Comparison of ENCODE assay signal across 24 cellular contexts in genomic region chrX:131063613-131064012, GRCh38. TPM values are rescaled to one million over a fixed set of nuclear protein-coding genes. Genes with fewer than 3 reads are reported as not detected.
DNase-seq lines count a peak whose midpoint lies in the region; ATAC-seq and TF ChIP-seq lines count a peak whose summit lies in the region.
"Had no signal": no experiment of that assay in that cellular context is flagged by ENCODE, and none has a peak within 500 bp of the region (broad histone marks: within the 10 kb centered on the region; RNA-seq: fewer than 3 reads in every experiment).

No MANE protein-coding gene starts in this region.

- no peaks in the 10 kb centered on the region for H3K9me3 ChIP-seq in BE2C
- no peaks in the 10 kb centered on the region for H3K9me3 ChIP-seq in OCI-LY3 (ENCODE audit: insufficient read depth, low read length)
- H3K9me3 ChIP-seq: stomach had no signal

- no peaks in the 10 kb centered on the region for H3K36me3 ChIP-seq in BE2C
- no peaks in the 10 kb centered on the region for H3K36me3 ChIP-seq in GM23338 (ENCODE audit: insufficient read depth)
- H3K36me3 ChIP-seq in OCI-LY3 (replicated peaks; ENCODE audit: low read depth, low read length) = no peaks in the 10 kb centered on the region
- H3K36me3 ChIP-seq: stomach had no signal

- H3K9me2 ChIP-seq in GM23338 (ENCODE audit: insufficient read depth) = no peaks in the 10 kb centered on the region

- H3K4me3 Mint-ChIP-seq in GM23338 (no peak overlapping the region), glutamatergic neuron (ENCODE audit: unreplicated experiment) (no peak overlapping the region), mesothelial cell of epicardium (no peak overlapping the region)
- H3K4me3 Mint-ChIP-seq: activated naive CD8-positive, alpha-beta T cell treated with anti-CD3 and anti-CD28 coated beads, Interleukin-2, amount 50 U/mL, for 24 hours; activated T-helper 17 cell treated with anti-CD3 and anti-CD28 coated beads, Interleukin-2, amount 50 U/mL, for 72 hours; CD8-positive, alpha-beta memory T cell; memory B cell; natural killer cell treated with Interleukin-12 subunit alpha and Interleukin-12 subunit beta and Interleukin-15 and Interleukin-18, amount 100 ng/mL, for 72 hours had no signal

- H3K4me1 Mint-ChIP-seq in GM23338 (peaks cover 23% of the 10 kb centered on the region), glutamatergic neuron (ENCODE audit: low read depth, unreplicated experiment) (no peaks in the 10 kb centered on the region), mesothelial cell of epicardium (peaks cover under 1% of the 10 kb centered on the region)
- H3K4me1 Mint-ChIP-seq: activated naive CD8-positive, alpha-beta T cell treated with anti-CD3 and anti-CD28 coated beads, Interleukin-2, amount 50 U/mL, for 24 hours; activated T-helper 17 cell treated with anti-CD3 and anti-CD28 coated beads, Interleukin-2, amount 50 U/mL, for 72 hours; CD8-positive, alpha-beta memory T cell; memory B cell had no signal

- ATAC-seq in GM23338 = no peak
- ATAC-seq in HG02759 (IDR thresholded peaks at IDR 0.05; ENCODE audit: unreplicated experiment) = no peak
- ATAC-seq: activated CD4-positive, CD25-positive, alpha-beta regulatory T cell treated with anti-CD3 and anti-CD28 coated beads, Interleukin-2, amount 50 U/mL, for 24 hours; activated naive CD8-positive, alpha-beta T cell treated with anti-CD3 and anti-CD28 coated beads, Interleukin-2, amount 50 U/mL, for 24 hours; activated T-helper 17 cell treated with anti-CD3 and anti-CD28 coated beads, Interleukin-2, amount 50 U/mL, for 72 hours; natural killer cell treated with Interleukin-12 subunit alpha and Interleukin-12 subunit beta and Interleukin-15 and Interleukin-18, amount 100 ng/mL, for 72 hours had no signal

- H3K79me2 ChIP-seq in GM23338 (replicated peaks; ENCODE audit: insufficient read depth) (no peaks in the 10 kb centered on the region), OCI-LY3 (ENCODE audit: low read length) (no peaks in the 10 kb centered on the region)

- H3K9ac ChIP-seq in OCI-LY3 (ENCODE audit: low read length) = no peak overlapping the region

- no peaks in the 10 kb centered on the region for H3K4me1 ChIP-seq in BE2C
- peaks cover 7% of the 10 kb centered on the region; the same call in 1 of the 2 replicates for H3K4me1 ChIP-seq in GM23338 (ENCODE audit: insufficient read depth)
- H3K4me1 ChIP-seq in OCI-LY3 (ENCODE audit: low read length) = no peaks in the 10 kb centered on the region

- H3K27ac Mint-ChIP-seq in GM23338 = no peak overlapping the region
- no peak overlapping the region for H3K27ac Mint-ChIP-seq in glutamatergic neuron (ENCODE audit: unreplicated experiment)
- H3K27ac Mint-ChIP-seq in mesothelial cell of epicardium = no peak overlapping the region
- H3K27ac Mint-ChIP-seq: activated naive CD8-positive, alpha-beta T cell treated with anti-CD3 and anti-CD28 coated beads, Interleukin-2, amount 50 U/mL, for 24 hours; activated T-helper 17 cell treated with anti-CD3 and anti-CD28 coated beads, Interleukin-2, amount 50 U/mL, for 72 hours; CD8-positive, alpha-beta memory T cell; memory B cell; natural killer cell treated with Interleukin-12 subunit alpha and Interleukin-12 subunit beta and Interleukin-15 and Interleukin-18, amount 100 ng/mL, for 72 hours had no signal

- H3K27ac ChIP-seq in GM23338 (ENCODE audit: low read depth) = no peak overlapping the region
- H3K27ac ChIP-seq in OCI-LY3 (ENCODE audit: low read length) = no peak overlapping the region
- H3K27ac ChIP-seq: stomach had no signal

- TF ChIP-seq CTCF in BE2C (IDR thresholded peaks at IDR 0.05; ENCODE audit: low read depth, low read length) = peak; percentile 54
- peak; percentile 55 to 64 for TF ChIP-seq CTCF in GM23338 (conservative IDR thresholded peaks at IDR 0.05; ENCODE audit: low read depth in 2 of 2)
- peak; percentile 43 for TF ChIP-seq CTCF in OCI-LY3 (IDR thresholded peaks at IDR 0.05; ENCODE audit: low read depth, low read length)
- peak; percentile 38 for TF ChIP-seq CTCF in glutamatergic neuron (IDR thresholded peaks at IDR 0.05; ENCODE audit: partially characterized antibody, unreplicated experiment)
- no peak for TF ChIP-seq CTCF in mesothelial cell of epicardium (IDR thresholded peaks at IDR 0.05; ENCODE audit: unreplicated experiment)

- no peaks in the 10 kb centered on the region for H3K9me3 Mint-ChIP-seq in GM23338
- H3K9me3 Mint-ChIP-seq in glutamatergic neuron (ENCODE audit: unreplicated experiment) = no peaks in the 10 kb centered on the region
- H3K9me3 Mint-ChIP-seq in mesothelial cell of epicardium = no peaks in the 10 kb centered on the region
- H3K9me3 Mint-ChIP-seq: activated naive CD8-positive, alpha-beta T cell treated with anti-CD3 and anti-CD28 coated beads, Interleukin-2, amount 50 U/mL, for 24 hours; activated T-helper 17 cell treated with anti-CD3 and anti-CD28 coated beads, Interleukin-2, amount 50 U/mL, for 72 hours; memory B cell; natural killer cell treated with Interleukin-12 subunit alpha and Interleukin-12 subunit beta and Interleukin-15 and Interleukin-18, amount 100 ng/mL, for 72 hours had no signal

- H3K4me2 ChIP-seq in GM23338 = no peak overlapping the region
- H3K4me2 ChIP-seq in OCI-LY3 (ENCODE audit: low read length) = no peak overlapping the region

- H4K20me1 ChIP-seq in GM23338 (replicated peaks; ENCODE audit: insufficient read depth) (no peaks in the 10 kb centered on the region), OCI-LY3 (ENCODE audit: insufficient read depth, low read length) (no peaks in the 10 kb centered on the region)

- no peak overlapping the region for H2AFZ ChIP-seq in GM23338
- H2AFZ ChIP-seq in OCI-LY3 (ENCODE audit: low read depth, low read length) = no peak overlapping the region

- H3K4me3 ChIP-seq in BE2C (ENCODE audit: low read depth, low read length) = no peak overlapping the region
- no peak overlapping the region for H3K4me3 ChIP-seq in GM23338
- no peak overlapping the region for H3K4me3 ChIP-seq in OCI-LY3 (ENCODE audit: low read length)
- H3K4me3 ChIP-seq: stomach had no signal

- H3F3A ChIP-seq in GM23338 (replicated peaks; ENCODE audit: low read depth) = no peaks in the 10 kb centered on the region

- DNase-seq in BE2C (no peak), GM23338 (ENCODE audit: low spot score) (peak; percentile 63), glutamatergic neuron (no peak), mesothelial cell of epicardium (ENCODE audit: low spot score in 2 of 2, unreplicated experiment in 2 of 2) (no peak), DMS153 (lab: John Stamatoyannopoulos, UW) (no peak)
- no peak for DNase-seq in stimulated activated CD4-positive, alpha-beta T cell treated with anti-CD3 and anti-CD28 coated beads, Interleukin-12 subunit alpha, Interleukin-12 subunit beta, amount 100 ng/mL, for 4 hours
- DNase-seq: activated naive CD8-positive, alpha-beta T cell treated with anti-CD3 and anti-CD28 coated beads, Interleukin-2, amount 50 U/mL, for 24 hours; CD8-positive, alpha-beta memory T cell; effector memory CD4-positive, alpha-beta T cell; Kasumi-1; kidney; NCI-H1436 treated with DMSO at 0.1 percent for 48 hours; retina; Right ventricle myocardium superior; stomach had no signal

- H3K27me3 Mint-ChIP-seq in GM23338 (ENCODE audit: insufficient read depth, low read depth, poor library complexity) (peaks cover 15% of the 10 kb centered on the region), glutamatergic neuron (ENCODE audit: unreplicated experiment) (no peaks in the 10 kb centered on the region), mesothelial cell of epicardium (ENCODE audit: low read depth) (peaks cover 37% of the 10 kb centered on the region)

- H3K36me3 Mint-ChIP-seq in GM23338 (ENCODE audit: low read depth) (no peaks in the 10 kb centered on the region), glutamatergic neuron (ENCODE audit: unreplicated experiment) (no peaks in the 10 kb centered on the region), mesothelial cell of epicardium (no peaks in the 10 kb centered on the region)
- H3K36me3 Mint-ChIP-seq: CD8-positive, alpha-beta memory T cell; memory B cell; natural killer cell treated with Interleukin-12 subunit alpha and Interleukin-12 subunit beta and Interleukin-15 and Interleukin-18, amount 100 ng/mL, for 72 hours had no signal

- H3K27me3 ChIP-seq in BE2C (no peaks in the 10 kb centered on the region), GM23338 (ENCODE audit: insufficient read depth) (peaks cover 41% of the 10 kb centered on the region), OCI-LY3 (ENCODE audit: low read depth, low read length) (no peaks in the 10 kb centered on the region)

TF ChIP-seq in GM23338, 12 proteins besides CTCF, POLR2A, EP300 and RAD21 (continues in another document):
- TF ChIP-seq CREB1 (CRISPR knock-in tag; IDR thresholded peaks at IDR 0.05; ENCODE audit: low read depth) (no peak), EZH2 (IDR thresholded peaks at IDR 0.05; ENCODE audit: low read depth, unreplicated experiment) (no peak)

RNA-seq across cellular contexts. Expression of gene ARHGAP36, which starts 5.5 kb away (rescaled TPM):
- 0.40 TPM for polyA plus RNA-seq in BE2C (2012; ENCODE audit: insufficient read depth, insufficient read length, low read depth)
- 0.21 TPM in 1 of 2 replicates, not detected in the other for total RNA-seq in GM23338 (2014; rRNA removed; shearing (Covaris generic))
- polyA plus RNA-seq in GM23338 (2016; fragmentation: Nextera tagmentation; extraction: Ambion mirVana) = 0.14 TPM in 1 of 2 replicates, not detected in the other
- total RNA-seq in glutamatergic neuron (ENCODE audit: unreplicated experiment) = 0.27 TPM
- total RNA-seq in mesothelial cell of epicardium = not detected in 3 replicates
- total RNA-seq: activated T-helper 17 cell treated with anti-CD3 and anti-CD28 coated beads, Interleukin-2, amount 50 U/mL, for 72 hours; CD8-positive, alpha-beta memory T cell; fibroblast of lung; natural killer cell treated with Interleukin-12 subunit alpha and Interleukin-12 subunit beta and Interleukin-15 and Interleukin-18, amount 100 ng/mL, for 72 hours; Right ventricle myocardium superior; stomach; T-helper 2 cell treated with Interferon-gamma antibody and Interleukin-4, amounts not matched to agents 100 ng/mL and 5 ng/mL, for 36 hours; ureter had no signal
- polyA plus RNA-seq: CD8-positive, alpha-beta memory T cell; fibroblast of lung had no signal
